9 cellular contexts compared by ENCODE assay signal in the genomic region with DNA sequence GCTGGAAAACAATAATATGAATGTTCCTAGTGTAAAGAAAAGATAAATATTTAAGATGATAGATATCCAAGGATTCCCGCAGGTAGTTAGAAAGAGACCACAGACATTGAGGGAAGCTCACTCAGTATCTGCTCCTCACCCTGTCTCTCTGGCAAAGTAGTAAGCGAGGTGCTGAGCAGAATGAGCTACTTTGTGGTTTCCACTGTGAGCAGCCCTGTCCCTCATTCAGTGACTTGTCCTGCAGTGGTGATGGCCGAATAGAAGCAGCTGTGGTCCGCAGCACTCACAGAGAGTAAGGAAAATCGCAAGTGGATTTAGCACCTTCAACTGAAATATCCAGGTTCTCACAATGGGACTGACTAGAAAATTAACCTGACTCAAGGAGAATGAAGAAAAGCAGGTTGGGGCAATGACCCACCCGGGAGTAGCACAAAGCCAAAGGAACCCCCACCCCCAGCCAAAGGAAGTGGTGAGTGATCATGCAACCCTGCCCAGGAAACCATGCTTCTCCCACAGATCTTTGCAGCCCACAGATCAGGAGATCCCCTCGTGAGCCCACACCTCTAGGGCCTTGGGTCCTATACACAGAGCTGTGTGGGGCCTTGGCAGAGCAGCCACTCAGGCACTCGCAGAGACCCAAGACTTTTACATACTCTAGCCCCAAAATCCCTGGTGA.
DNase-seq lines count a peak whose midpoint lies in the region; ATAC-seq, FAIRE-seq and TF ChIP-seq lines count a peak whose summit lies in the region.
"Had no signal": no experiment of that assay in that cellular context is flagged by ENCODE, and none has a peak within 500 bp of the region (broad histone marks: within the 10 kb centered on the region; RNA-seq: fewer than 3 reads in every experiment).

No MANE protein-coding gene starts in this region.

- TF ChIP-seq CTCF in D721Med (IDR thresholded peaks at IDR 0.05; ENCODE audit: insufficient read depth, missing control alignments): no peak

- peak; percentile 57 for ATAC-seq in GM18870 (IDR thresholded peaks at IDR 0.05; ENCODE audit: unreplicated experiment)
- ATAC-seq in HG03432 (IDR thresholded peaks at IDR 0.05; ENCODE audit: unreplicated experiment): peak; percentile 66
- no peak for ATAC-seq in HG03025 (IDR thresholded peaks at IDR 0.05; ENCODE audit: low FRiP score, unreplicated experiment)

- no peak for FAIRE-seq in D721Med (lab: Jason Lieb, UNC)

- DNase-seq in activated T-cell treated with anti-CD3 and anti-CD28 coated beads for 24 hours (ENCODE audit: low read depth) (peak; percentile 16), D721Med (ENCODE audit: insufficient read length, low spot score) (no peak), dedifferentiated amniotic fluid mesenchymal stem cell (ENCODE audit: extremely low spot score) (no peak), NCI-H526 (lab: John Stamatoyannopoulos, UW) (no peak)
- peak; percentile 13 for DNase-seq in stimulated activated CD4-positive, alpha-beta T cell treated with anti-CD3 and anti-CD28 coated beads, Interleukin-2, amount 100 ng/mL, for 4 hours (ENCODE audit: low read depth)
- DNase-seq: NCI-H146 had no signal

Comparison
In these comparisons a context has a peak if more than half of its experiments do, and no peak if none do; other contexts are left out.
1. DNase-seq: peak in activated T-cell treated with anti-CD3 and anti-CD28 coated beads for 24 hours (single experiment) and stimulated activated CD4-positive, alpha-beta T cell treated with anti-CD3 and anti-CD28 coated beads, Interleukin-2, amount 100 ng/mL, for 4 hours (single experiment); none in D721Med (single experiment), dedifferentiated amniotic fluid mesenchymal stem cell (single experiment) and NCI-H526 (0 of 2).